ENCODE assay signal across 25 cellular contexts in the genomic region with DNA sequence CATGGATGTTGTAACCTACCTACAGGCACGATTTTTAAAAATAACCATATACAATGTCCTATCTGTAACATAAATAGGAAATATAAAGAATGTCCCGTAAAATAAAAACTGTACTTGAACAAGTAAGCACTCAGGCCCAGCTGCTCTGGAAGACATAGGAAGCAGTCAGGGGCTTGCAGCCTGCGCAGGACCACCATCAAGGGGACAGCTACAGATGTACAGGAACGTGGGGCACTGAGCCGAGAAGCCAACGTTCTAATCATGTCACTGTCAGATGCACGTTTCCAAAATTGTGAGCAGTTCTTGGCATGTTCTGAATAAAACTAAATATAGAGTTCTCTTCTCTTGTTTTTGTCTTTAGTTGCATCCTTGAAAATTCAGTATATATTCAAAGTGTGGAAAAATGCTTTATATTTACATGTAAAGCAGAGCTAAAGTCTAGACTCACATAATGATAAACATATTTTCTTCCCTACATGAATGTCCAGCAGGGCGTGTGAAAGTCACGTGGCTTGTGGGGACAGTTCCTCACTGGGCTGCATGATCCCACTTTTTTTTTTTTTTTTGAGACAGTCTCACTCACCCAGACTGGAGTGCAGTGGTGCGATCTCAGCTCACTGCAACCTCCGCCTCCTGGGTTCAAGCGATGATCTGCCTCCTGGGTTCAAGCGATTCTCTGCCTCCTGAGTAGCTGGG. TPM values are rescaled to one million over a fixed set of nuclear protein-coding genes. Genes with fewer than 3 reads are reported as not detected.
"Had no signal": no experiment of that assay in that cellular context is flagged by ENCODE, and none has a peak within 500 bp of the region (broad histone marks: within the 10 kb centered on the region; RNA-seq: fewer than 3 reads in every experiment).

No MANE protein-coding gene starts in this region.

- H3K4me3 ChIP-seq: adrenal gland, Peyer's patch had no signal

- H3K27ac ChIP-seq: adrenal gland, Peyer's patch, RWPE1 had no signal

- H3K27me3 ChIP-seq: adrenal gland, Peyer's patch had no signal

- DNase-seq: activated CD4-positive, alpha-beta T cell treated with anti-CD3 and anti-CD28 coated beads for 48 hours; activated CD4-positive, alpha-beta T cell treated with anti-CD3 and anti-CD28 coated beads, Interleukin-2, amount 50 U/mL, for 4 hours; activated CD4-positive, CD25-positive, alpha-beta regulatory T cell treated with anti-CD3 and anti-CD28 coated beads, Interleukin-2, amount 50 U/mL, for 72 hours; activated CD8-positive, alpha-beta memory T cell treated with anti-CD3 and anti-CD28 coated beads, Interleukin-2, amount 50 U/mL, for 48 hours; activated CD8-positive, alpha-beta T cell treated with anti-CD3 and anti-CD28 coated beads, Interleukin-2, amount 10 ng/mL, durations not matched to agents 7 days and 5 days; activated naive CD4-positive, alpha-beta T cell treated with anti-CD3 and anti-CD28 coated beads, Interleukin-2, amount 50 U/mL, for 16 hours; activated naive CD8-positive, alpha-beta T cell treated with anti-CD3 and anti-CD28 coated beads, Interleukin-2, amount 10 ng/mL, durations not matched to agents 7 days and 5 days; activated T-cell treated with anti-CD3 and anti-CD28 coated beads, Interleukin-2, amount 50 U/mL, for 1 hour; adrenal gland; central memory CD4-positive, alpha-beta T cell; NCI-H1092; NCI-H1417; NCI-H1930; NCI-H2171; NCI-H2227 treated with DMSO at 0.1 percent for 48 hours; NCI-H446 treated with DMSO at 0.1 percent for 48 hours; NCI-H524 treated with DMSO at 0.1 percent for 48 hours; NCI-H774; NK-92 treated with Interleukin-12 subunit alpha and Interleukin-12 subunit beta, amount 100 ng/mL, for 24 hours; Peyer's patch; SHP77 treated with DMSO at 0.1 percent for 48 hours had no signal

- H3K9me3 ChIP-seq: adrenal gland had no signal

- ATAC-seq: activated CD8-positive, alpha-beta T cell treated with anti-CD3 and anti-CD28 coated beads, Interleukin-2, amount 10 ng/mL, durations not matched to agents 7 days and 5 days; WTC11 had no signal

- H3K4me1 ChIP-seq: Peyer's patch had no signal

- H3K36me3 ChIP-seq: adrenal gland, Peyer's patch had no signal

RNA-seq across cellular contexts. Expression of a gene that starts 28.4 kb away (rescaled TPM):
- total RNA-seq: LHCN-M2, SK-MEL-5 had no signal
